In the genomic region with DNA sequence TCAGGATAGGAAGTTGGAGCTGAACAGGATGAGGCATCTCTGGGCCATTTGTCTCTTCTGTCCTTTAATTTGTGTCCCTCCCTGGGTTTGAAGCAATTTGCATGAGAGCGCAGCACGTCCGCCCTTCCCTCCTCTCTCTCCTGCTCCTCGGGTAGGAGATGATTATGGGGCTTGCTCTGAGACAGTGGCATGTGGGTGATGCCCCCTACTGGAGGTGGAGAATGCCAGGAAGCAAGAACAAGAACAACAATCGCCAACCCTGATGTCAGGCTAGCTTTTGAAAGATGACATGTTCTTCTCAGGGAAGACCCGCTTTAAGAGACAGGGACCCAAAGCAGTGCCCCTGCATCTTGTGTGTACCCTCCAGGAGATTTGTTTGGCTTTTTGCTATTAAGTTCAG, we compare ENCODE assay signal across 9 cellular contexts.
A peak's percentile ranks its signal among the peaks of the same experiment; 100 is the strongest.
DNase-seq lines count a peak whose midpoint lies in the region; ATAC-seq, FAIRE-seq and TF ChIP-seq lines count a peak whose summit lies in the region.
"Had no signal": no experiment of that assay in that cellular context is flagged by ENCODE, and none has a peak within 500 bp of the region (broad histone marks: within the 10 kb centered on the region; RNA-seq: fewer than 3 reads in every experiment).

No MANE protein-coding gene starts in this region.

- H3K27me3 Mint-ChIP-seq in activated CD4-positive, alpha-beta T cell treated with anti-CD3 and anti-CD28 coated beads, Interleukin-2, amount 10 ng/mL, durations not matched to agents 7 days and 5 days = peaks cover 15% of the 10 kb centered on the region

- TF ChIP-seq EP300 in K562 (IDR thresholded peaks at IDR 0.05; ENCODE audit: low read length) = no peak

- H3K4me1 ChIP-seq in K562 (replicated peaks in 1 of 2; ENCODE audit: control insufficient read depth in 2 of 2, insufficient read depth in 2 of 2, low read length in 2 of 2) (no peaks in the 10 kb centered on the region), osteoblast (ENCODE audit: insufficient read depth, low read length) (peaks cover 7% of the 10 kb centered on the region)

- H3K36me3 Mint-ChIP-seq in activated CD4-positive, alpha-beta T cell treated with anti-CD3 and anti-CD28 coated beads, Interleukin-2, amount 10 ng/mL, durations not matched to agents 7 days and 5 days (ENCODE audit: low read depth) = no peaks in the 10 kb centered on the region

- no peaks in the 10 kb centered on the region for H3K4me1 Mint-ChIP-seq in activated CD4-positive, alpha-beta T cell treated with anti-CD3 and anti-CD28 coated beads, Interleukin-2, amount 10 ng/mL, durations not matched to agents 7 days and 5 days

- H3K4me3 ChIP-seq in K562 (no peak overlapping the region), osteoblast (ENCODE audit: insufficient read depth, low read length) (no peak overlapping the region)

- H3K27ac ChIP-seq in K562 (ENCODE audit: extremely low read depth, low read depth, low read length) (no peak overlapping the region), osteoblast (ENCODE audit: low read depth, low read length) (no peak overlapping the region)

- in situ Hi-C loops in K562 (cut with MboI) (no loop called here), G401 (cut with HindIII; ENCODE audit: low sequenced_read_pairs) (no loop called here)

- H3K27ac Mint-ChIP-seq in activated CD4-positive, alpha-beta T cell treated with anti-CD3 and anti-CD28 coated beads, Interleukin-2, amount 10 ng/mL, durations not matched to agents 7 days and 5 days = no peak overlapping the region

- H3K9me3 ChIP-seq in K562 (replicated peaks; ENCODE audit: control insufficient read depth, insufficient read depth, low read depth, low read length) (no peaks in the 10 kb centered on the region), osteoblast (ENCODE audit: low read depth, low read length) (peaks cover 3% of the 10 kb centered on the region)

- no peak for TF ChIP-seq POLR2A in K562 (conservative IDR thresholded peaks at IDR 0.05)

- H3K9me3 Mint-ChIP-seq in activated CD4-positive, alpha-beta T cell treated with anti-CD3 and anti-CD28 coated beads, Interleukin-2, amount 10 ng/mL, durations not matched to agents 7 days and 5 days = no peaks in the 10 kb centered on the region

- peak; percentile 53; the same call in 1 of the 3 replicates for ATAC-seq in K562
- ATAC-seq in HG03280 (IDR thresholded peaks at IDR 0.05; ENCODE audit: unreplicated experiment) = no peak

- peak; percentile 51 to 59 (median 54); a peak in 5 of 6 replicates for TF ChIP-seq CTCF in K562 (IDR thresholded peaks at IDR 0.05 in 2 of 3, conservative IDR thresholded peaks at IDR 0.05 in 1 of 3; ENCODE audit: insufficient read depth in 2 of 3, low read depth in 1 of 3, low read length in 3 of 3)
- TF ChIP-seq CTCF in osteoblast (IDR thresholded peaks at IDR 0.05; ENCODE audit: extremely low read depth, low read depth, low read length) = peak; percentile 55

- H4K20me1 ChIP-seq in K562 (replicated peaks; ENCODE audit: control insufficient read depth, insufficient read depth, low read length) (no peaks in the 10 kb centered on the region), osteoblast (ENCODE audit: insufficient read depth, low read length) (no peaks in the 10 kb centered on the region)

- no peaks in the 10 kb centered on the region for H3K36me3 ChIP-seq in K562 (ENCODE audit: control insufficient read depth, insufficient read depth, low read length)
- H3K36me3 ChIP-seq in osteoblast (ENCODE audit: insufficient read depth, low read length) = no peaks in the 10 kb centered on the region

- no peak overlapping the region for H3K4me3 Mint-ChIP-seq in activated CD4-positive, alpha-beta T cell treated with anti-CD3 and anti-CD28 coated beads, Interleukin-2, amount 10 ng/mL, durations not matched to agents 7 days and 5 days

- DNase-seq in activated CD4-positive, alpha-beta T cell treated with anti-CD3 and anti-CD28 coated beads, Interleukin-2, amount 10 ng/mL, durations not matched to agents 7 days and 5 days = peak; percentile 15
- no peak for DNase-seq in activated CD4-positive, alpha-beta T cell treated with anti-CD3 and anti-CD28 coated beads, Interleukin-2, amount 50 U/mL, for 4 hours
- DNase-seq in MV-4-11 (lab: John Stamatoyannopoulos, UW) (peak; percentile 41), K562 (ENCODE audit: extremely low read depth in 1 of 4, low spot score in 3 of 4) (peak; percentile 10 to 44 (median 31)), osteoblast (ENCODE audit: insufficient read length, low spot score, missing footprints) (no peak), G401 (ENCODE audit: low spot score) (no peak), NCI-H446 (lab: John Stamatoyannopoulos, UW) (no peak)

- H2AFZ ChIP-seq in K562 (ENCODE audit: low read depth, low read length) = no peak overlapping the region
- no peak overlapping the region for H2AFZ ChIP-seq in osteoblast (ENCODE audit: low read length)

- 3% methylated on average over 6 of the region's 6 CpGs for WGBS in K562 (ENCODE audit: insufficient coverage, low coverage, missing lambda C conversion rate)

- BruUV-seq in K562 (replicated peaks; lab: Mats Ljungman, UMichigan) = no TSS peak

- intact Hi-C loops in K562 (cut with micrococcal nuclease) = no loop called here

- CTCF ChIA-PET in activated CD4-positive, alpha-beta T cell treated with anti-CD3 and anti-CD28 coated beads, Interleukin-2, amount 10 ng/mL, durations not matched to agents 7 days and 5 days (lab: Charles Lee) = no interaction called here
- CTCF ChIA-PET in K562 (lab: Yijun Ruan, JAX; ENCODE audit: low intra/inter-chr PET ratio) = no interaction called here

- H3K4me2 ChIP-seq in K562 (ENCODE audit: insufficient read depth, low read length) = 0 out of 2 replicates have a peak overlapping the region, but pooled peaks have one; percentile 3
- no peak overlapping the region for H3K4me2 ChIP-seq in osteoblast (ENCODE audit: insufficient read depth, low read length)

- H3K9me1 ChIP-seq in K562 (ENCODE audit: control insufficient read depth, insufficient read depth, low read length) = no peaks in the 10 kb centered on the region

- TF ChIP-seq RAD21 in K562 (CRISPR knock-in tag; conservative IDR thresholded peaks at IDR 0.05 in 1 of 2, IDR thresholded peaks at IDR 0.05 in 1 of 2) = peak; percentile 37 to 57

- peak; percentile 48 for FAIRE-seq in K562 (lab: Jason Lieb, UNC)
- FAIRE-seq: TTC549 had no signal

- H3K27me3 ChIP-seq in K562 (ENCODE audit: control insufficient read depth in 2 of 2, insufficient read depth in 2 of 2, low read length in 2 of 2) (peaks cover 0 to 20% of the 10 kb centered on the region in 2 experiments; a peak in 3 of 5 replicates), osteoblast (ENCODE audit: insufficient read depth, low read length) (no peaks in the 10 kb centered on the region)

- H3K79me2 ChIP-seq in K562 (ENCODE audit: control insufficient read depth, insufficient read depth, low read length) (no peaks in the 10 kb centered on the region), osteoblast (ENCODE audit: insufficient read depth, low read length) (no peaks in the 10 kb centered on the region)

- H3K9ac ChIP-seq in K562 (ENCODE audit: insufficient read depth in 1 of 2, low read depth in 2 of 2, low read length in 2 of 2) = no peak overlapping the region

- POLR2A ChIA-PET in activated CD4-positive, alpha-beta T cell treated with anti-CD3 and anti-CD28 coated beads, Interleukin-2, amount 10 ng/mL, durations not matched to agents 7 days and 5 days (lab: Charles Lee) = no interaction called here
- POLR2A ChIA-PET in K562 (lab: Yijun Ruan, JAX) = no interaction called here

TF ChIP-seq in K562, 482 proteins besides CTCF, POLR2A, EP300 and RAD21:
- TF ChIP-seq SMC3 (conservative IDR thresholded peaks at IDR 0.05; ENCODE audit: insufficient read depth, low read depth, low read length) = 0 out of 2 replicates have a peak, but pooled peaks have one; percentile 24
- TF ChIP-seq, protein P1, sequence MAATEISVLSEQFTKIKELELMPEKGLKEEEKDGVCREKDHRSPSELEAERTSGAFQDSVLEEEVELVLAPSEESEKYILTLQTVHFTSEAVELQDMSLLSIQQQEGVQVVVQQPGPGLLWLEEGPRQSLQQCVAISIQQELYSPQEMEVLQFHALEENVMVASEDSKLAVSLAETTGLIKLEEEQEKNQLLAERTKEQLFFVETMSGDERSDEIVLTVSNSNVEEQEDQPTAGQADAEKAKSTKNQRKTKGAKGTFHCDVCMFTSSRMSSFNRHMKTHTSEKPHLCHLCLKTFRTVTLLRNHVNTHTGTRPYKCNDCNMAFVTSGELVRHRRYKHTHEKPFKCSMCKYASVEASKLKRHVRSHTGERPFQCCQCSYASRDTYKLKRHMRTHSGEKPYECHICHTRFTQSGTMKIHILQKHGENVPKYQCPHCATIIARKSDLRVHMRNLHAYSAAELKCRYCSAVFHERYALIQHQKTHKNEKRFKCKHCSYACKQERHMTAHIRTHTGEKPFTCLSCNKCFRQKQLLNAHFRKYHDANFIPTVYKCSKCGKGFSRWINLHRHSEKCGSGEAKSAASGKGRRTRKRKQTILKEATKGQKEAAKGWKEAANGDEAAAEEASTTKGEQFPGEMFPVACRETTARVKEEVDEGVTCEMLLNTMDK (IDR thresholded peaks at IDR 0.05; ENCODE audit: borderline replicate concordance, insufficient read depth, low read depth, low read length, poor library complexity, severe bottlenecking) = peak; percentile 12
- TF ChIP-seq, protein P2, sequence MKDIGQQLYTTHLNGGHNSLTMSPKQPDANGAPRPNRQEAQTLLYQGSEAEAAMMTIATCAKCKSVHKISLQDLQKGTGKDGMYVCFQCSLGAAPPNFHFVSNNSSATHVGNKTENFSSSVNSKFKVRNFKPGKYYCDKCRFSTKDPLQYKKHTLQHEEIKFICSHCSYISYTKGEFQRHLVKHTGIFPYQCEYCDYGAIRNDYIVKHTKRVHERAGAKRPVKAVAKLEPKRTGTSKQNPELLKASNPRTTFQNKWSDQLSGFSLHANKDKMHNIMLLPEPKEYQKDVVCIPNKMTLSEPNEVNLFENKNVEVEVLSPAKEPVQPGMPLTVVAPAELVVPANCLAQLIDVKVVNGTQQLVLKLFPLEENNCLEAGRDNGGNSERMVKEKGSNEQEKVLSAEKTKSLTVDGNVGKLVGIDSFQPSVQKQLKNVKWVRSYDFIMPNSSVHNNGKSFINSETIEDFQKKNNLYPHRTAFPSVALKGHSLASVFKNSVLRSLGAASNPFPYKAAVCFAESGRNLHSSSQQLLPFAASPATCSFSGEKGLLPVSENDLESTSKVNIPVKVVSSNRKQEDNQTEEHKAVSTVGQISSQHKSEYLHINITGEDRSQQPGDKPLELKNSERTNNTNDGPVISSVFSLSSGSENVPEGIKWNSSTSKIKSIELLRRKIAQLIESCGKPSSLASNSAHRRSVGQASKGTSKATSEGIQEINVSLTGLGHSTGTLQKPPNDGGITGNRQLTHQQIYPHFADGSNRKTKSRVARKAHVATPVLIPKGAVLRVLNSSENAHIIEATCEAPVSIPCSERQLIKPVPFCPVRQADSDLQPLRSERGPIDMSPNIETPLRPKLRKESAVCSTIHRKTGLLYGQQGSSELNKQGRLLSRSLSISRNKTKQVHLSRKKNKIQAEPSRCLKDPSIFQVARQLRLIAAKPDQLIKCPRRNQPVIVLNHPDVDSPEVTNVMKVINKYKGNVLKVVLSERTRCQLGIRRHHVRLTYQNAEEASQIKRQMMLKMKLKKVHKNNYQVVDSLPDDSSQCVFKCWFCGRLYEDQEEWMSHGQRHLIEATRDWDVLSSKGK (CRISPR knock-in tag; IDR thresholded peaks at IDR 0.05) = no peak
TF ChIP-seq in K562: peak in this region for 2.

Comparison
In these comparisons a context has a peak if more than half of its experiments do, and no peak if none do; other contexts are left out.
1. DNase-seq: peak in activated CD4-positive, alpha-beta T cell treated with anti-CD3 and anti-CD28 coated beads, Interleukin-2, amount 10 ng/mL, durations not matched to agents 7 days and 5 days (single experiment), MV-4-11 (single experiment) and K562 (4 of 4); none in activated CD4-positive, alpha-beta T cell treated with anti-CD3 and anti-CD28 coated beads, Interleukin-2, amount 50 U/mL, for 4 hours (0 of 2), osteoblast (single experiment), G401 (single experiment) and NCI-H446 (0 of 2).